In the genomic region with DNA sequence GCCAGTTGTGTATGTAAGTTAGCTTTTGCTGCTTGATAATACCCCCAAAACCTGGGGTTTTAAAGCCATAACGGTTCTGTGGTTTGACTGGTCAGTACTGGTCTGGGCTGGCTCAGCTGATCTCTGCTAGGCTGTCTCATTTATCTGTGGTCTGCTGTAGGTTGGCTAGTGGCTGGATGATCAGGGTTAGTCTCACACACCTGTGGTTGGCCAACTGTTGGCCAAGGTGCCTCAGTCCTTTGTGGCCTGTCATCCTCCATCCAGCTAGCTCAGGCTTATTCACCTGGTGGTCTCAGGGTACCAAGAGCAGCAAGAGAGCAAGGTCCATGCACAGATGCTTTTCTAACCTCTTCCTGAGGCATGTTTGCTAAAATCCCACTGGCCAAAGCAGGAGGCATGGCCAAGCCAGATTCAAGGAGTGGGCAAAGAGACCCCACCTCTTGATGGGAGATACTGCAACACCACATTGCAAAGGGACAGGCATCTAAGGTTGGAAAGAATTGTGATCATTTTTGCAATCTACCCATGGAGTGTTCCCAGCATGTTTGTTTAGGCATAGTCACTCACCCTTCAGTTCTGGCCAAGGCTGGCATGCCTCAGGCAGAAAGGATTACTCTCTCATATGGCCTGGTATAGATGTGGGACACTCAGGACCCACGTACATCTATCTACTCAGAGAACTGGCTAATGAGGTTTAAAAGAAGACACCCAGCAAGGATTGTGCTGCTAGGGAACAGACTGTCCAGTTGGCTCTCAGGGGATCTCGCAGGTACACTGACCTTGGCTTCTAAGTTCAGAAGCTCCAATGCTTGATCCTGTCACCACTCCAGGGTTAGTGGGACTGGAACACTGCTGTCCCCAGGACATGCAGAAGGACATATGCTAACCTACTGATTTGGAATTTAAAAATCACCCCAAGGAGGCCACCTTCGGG, we compare ENCODE assay signal across 22 cellular contexts.
DNase-seq lines count a peak whose midpoint lies in the region; ATAC-seq and TF ChIP-seq lines count a peak whose summit lies in the region.
"Had no signal": no experiment of that assay in that cellular context is flagged by ENCODE, and none has a peak within 500 bp of the region (broad histone marks: within the 10 kb centered on the region; RNA-seq: fewer than 3 reads in every experiment).

No MANE protein-coding gene starts in this region.

- 65 to 80% (median 76%) methylated on average over 4 of the region's 4 CpGs for WGBS in stomach, 5 donors

- H3K4me3 ChIP-seq in adipocyte (ENCODE audit: low read length) (no peak overlapping the region), left lung (no peak overlapping the region), stomach (no peak overlapping the region)
- H3K4me3 ChIP-seq: BLaER1, dorsolateral prefrontal cortex, HAP-1, heart right ventricle, tibial nerve had no signal

- H3K9me3 ChIP-seq in adipocyte (ENCODE audit: control insufficient read depth, low read length): no peaks in the 10 kb centered on the region
- no peaks in the 10 kb centered on the region for H3K9me3 ChIP-seq in left lung
- H3K9me3 ChIP-seq in stomach: no peaks in the 10 kb centered on the region
- H3K9me3 ChIP-seq: BLaER1, HAP-1, heart right ventricle, tibial nerve had no signal

- no peak for TF ChIP-seq POLR2A in stomach (IDR thresholded peaks at IDR 0.05)

- no peak overlapping the region for H3K9ac ChIP-seq in adipocyte (ENCODE audit: low read length)
- H3K9ac ChIP-seq: BLaER1 had no signal

- H3K27ac ChIP-seq in left lung (no peak overlapping the region), stomach (peak overlapping the region in 4 of 5 donors; percentile 14 to 88 (median 44))
- H3K27ac ChIP-seq: BLaER1, dorsolateral prefrontal cortex, heart right ventricle had no signal

- ATAC-seq in left lung (peak; percentile 73), HG03159 (IDR thresholded peaks at IDR 0.05; ENCODE audit: unreplicated experiment) (no peak), GM18907 (IDR thresholded peaks at IDR 0.05; ENCODE audit: unreplicated experiment) (no peak)
- ATAC-seq: activated CD4-positive, alpha-beta T cell treated with anti-CD3 and anti-CD28 coated beads for 36 hours; heart right ventricle; sciatic nerve had no signal

- H3K27ac Mint-ChIP-seq in HFFc6: no peak overlapping the region; the same call in 1 of the 2 replicates
- H3K27ac Mint-ChIP-seq: activated CD4-positive, alpha-beta T cell treated with anti-CD3 and anti-CD28 coated beads for 36 hours; activated naive CD8-positive, alpha-beta T cell treated with anti-CD3 and anti-CD28 coated beads, Interleukin-2, amount 10 ng/mL, durations not matched to agents 7 days and 5 days; stimulated activated naive CD8-positive, alpha-beta T cell treated with anti-CD3 and anti-CD28 coated beads, Interleukin-15, Interleukin-2, amounts not matched to agents 100 ng/mL and 50 ng/mL, for 24 hours had no signal

- H3K4me1 Mint-ChIP-seq in HFFc6 (ENCODE audit: low read depth): peaks cover 48% of the 10 kb centered on the region
- H3K4me1 Mint-ChIP-seq: activated CD4-positive, alpha-beta T cell treated with anti-CD3 and anti-CD28 coated beads for 36 hours; activated naive CD8-positive, alpha-beta T cell treated with anti-CD3 and anti-CD28 coated beads, Interleukin-2, amount 10 ng/mL, durations not matched to agents 7 days and 5 days; central memory CD8-positive, alpha-beta T cell had no signal

- no peak overlapping the region for H3K4me3 Mint-ChIP-seq in HFFc6
- H3K4me3 Mint-ChIP-seq: activated CD4-positive, alpha-beta T cell treated with anti-CD3 and anti-CD28 coated beads for 36 hours; activated naive CD8-positive, alpha-beta T cell treated with anti-CD3 and anti-CD28 coated beads, Interleukin-2, amount 10 ng/mL, durations not matched to agents 7 days and 5 days; central memory CD8-positive, alpha-beta T cell; neural crest cell; stimulated activated naive CD8-positive, alpha-beta T cell treated with anti-CD3 and anti-CD28 coated beads, Interleukin-15, Interleukin-2, amounts not matched to agents 100 ng/mL and 50 ng/mL, for 24 hours had no signal

- no peak for TF ChIP-seq EP300 in stomach (IDR thresholded peaks at IDR 0.05)

- H3K27me3 Mint-ChIP-seq in HFFc6 (ENCODE audit: insufficient read depth): peaks cover 7% of the 10 kb centered on the region
- H3K27me3 Mint-ChIP-seq: activated CD4-positive, alpha-beta T cell treated with anti-CD3 and anti-CD28 coated beads for 36 hours; stimulated activated naive CD8-positive, alpha-beta T cell treated with anti-CD3 and anti-CD28 coated beads, Interleukin-15, Interleukin-2, amounts not matched to agents 100 ng/mL and 50 ng/mL, for 24 hours had no signal

- peaks cover 31% of the 10 kb centered on the region for H3K4me1 ChIP-seq in adipocyte (ENCODE audit: control insufficient read depth, insufficient read depth, low read length)
- peaks cover 0 to 8% of the 10 kb centered on the region in 2 donors for H3K4me1 ChIP-seq in left lung
- peaks cover 6 to 72% (median 28%) of the 10 kb centered on the region in 4 donors for H3K4me1 ChIP-seq in stomach
- H3K4me1 ChIP-seq: BLaER1, HAP-1 had no signal

- no peaks in the 10 kb centered on the region for H3K36me3 Mint-ChIP-seq in HFFc6 (ENCODE audit: low read depth)
- H3K36me3 Mint-ChIP-seq: activated naive CD8-positive, alpha-beta T cell treated with anti-CD3 and anti-CD28 coated beads, Interleukin-2, amount 10 ng/mL, durations not matched to agents 7 days and 5 days had no signal

- DNase-seq in HFFc6 (peak; percentile 15), adipocyte (ENCODE audit: low read depth) (peak; percentile 52), left lung (no peak), stomach (no peak)
- no peak for DNase-seq in stimulated activated CD4-positive, alpha-beta T cell treated with anti-CD3 and anti-CD28 coated beads, Interleukin-15, amount 100 ng/mL, for 24 hours
- DNase-seq: activated CD4-positive, alpha-beta T cell treated with anti-CD3 and anti-CD28 coated beads for 36 hours; activated effector memory CD4-positive, alpha-beta T cell treated with anti-CD3 and anti-CD28 coated beads, Interleukin-2, amount 50 U/mL, for 16 hours; activated naive CD8-positive, alpha-beta T cell treated with anti-CD3 and anti-CD28 coated beads, Interleukin-2, amount 10 ng/mL, durations not matched to agents 7 days and 5 days; dorsolateral prefrontal cortex; heart right ventricle; NCI-H1436; NCI-H748 treated with DMSO at 0.1 percent for 48 hours; posterior cingulate gyrus had no signal

- no peak for TF ChIP-seq CTCF in HFFc6 (IDR thresholded peaks at IDR 0.05)
- no peak for TF ChIP-seq CTCF in left lung (IDR thresholded peaks at IDR 0.05)
- TF ChIP-seq CTCF in stomach (IDR thresholded peaks at IDR 0.05): no peak

- H3K36me3 ChIP-seq in adipocyte (ENCODE audit: control insufficient read depth, insufficient read depth, low read length, severe bottlenecking) (peaks cover 11% of the 10 kb centered on the region), left lung (no peaks in the 10 kb centered on the region), stomach (no peaks in the 10 kb centered on the region)
- H3K36me3 ChIP-seq: BLaER1, HAP-1, heart right ventricle, tibial nerve had no signal

- intact Hi-C loops in left lung (cut with DNase I) (no loop called here), stomach (cut with DNase I; ENCODE audit: low total_unique reads) (no loop called here)

- H3K27me3 ChIP-seq in adipocyte (replicated peaks; ENCODE audit: control insufficient read depth, insufficient read depth, low read length): no peaks in the 10 kb centered on the region
- H3K27me3 ChIP-seq in left lung: no peaks in the 10 kb centered on the region
- H3K27me3 ChIP-seq in stomach: no peaks in the 10 kb centered on the region
- H3K27me3 ChIP-seq: BLaER1, dorsolateral prefrontal cortex, tibial nerve had no signal

- H3K9me3 Mint-ChIP-seq in HFFc6: no peaks in the 10 kb centered on the region
- H3K9me3 Mint-ChIP-seq: activated naive CD8-positive, alpha-beta T cell treated with anti-CD3 and anti-CD28 coated beads, Interleukin-2, amount 10 ng/mL, durations not matched to agents 7 days and 5 days; central memory CD8-positive, alpha-beta T cell; neural crest cell; stimulated activated naive CD8-positive, alpha-beta T cell treated with anti-CD3 and anti-CD28 coated beads, Interleukin-15, Interleukin-2, amounts not matched to agents 100 ng/mL and 50 ng/mL, for 24 hours had no signal

Comparison
In these comparisons a context has a peak if more than half of its experiments do, and no peak if none do; other contexts are left out.
1. DNase-seq: peak in HFFc6 (single experiment) and adipocyte (single experiment); none in left lung (0 of 2), stomach (single experiment) and stimulated activated CD4-positive, alpha-beta T cell treated with anti-CD3 and anti-CD28 coated beads, Interleukin-15, amount 100 ng/mL, for 24 hours (single experiment).
2. H3K27ac ChIP-seq: peak in stomach (4 of 5); none in left lung (0 of 2).